7 cellular contexts compared by ENCODE assay signal in genomic region chr1:2750766-2751730, GRCh38. TPM values are rescaled to one million over a fixed set of nuclear protein-coding genes. Genes with fewer than 3 reads are reported as not detected.
DNase-seq lines count a peak whose midpoint lies in the region; ATAC-seq and TF ChIP-seq lines count a peak whose summit lies in the region.
"Not testable (repeated sequence)": the region's sequence is repeated elsewhere in the genome, so short reads cannot be mapped to it uniquely, and the experiment has no call there.
"Had no signal": no experiment of that assay in that cellular context is flagged by ENCODE, and none has a peak within 500 bp of the region (broad histone marks: within the 10 kb centered on the region; RNA-seq: fewer than 3 reads in every experiment).

No MANE protein-coding gene starts in this region.

- intact Hi-C loops in cardiac septum (cut with DNase I); posterior vena cava (cut with DNase I); spleen (cut with DNase I; ENCODE audit: low total_unique reads): not testable (repeated sequence)

- H3K27me3 Mint-ChIP-seq in natural killer cell treated with Interleukin-12 subunit alpha and Interleukin-12 subunit beta and Interleukin-15 and Interleukin-18, amount 100 ng/mL, for 72 hours, result not testable (repeated sequence)

- H3K4me3 ChIP-seq in spleen, result not testable (repeated sequence)

- H3K36me3 ChIP-seq in spleen, result not testable (repeated sequence)

- H3K4me3 Mint-ChIP-seq in natural killer cell treated with Interleukin-12 subunit alpha and Interleukin-12 subunit beta and Interleukin-15 and Interleukin-18, amount 100 ng/mL, for 72 hours, result not testable (repeated sequence)

- not testable (repeated sequence) for H3K4me1 Mint-ChIP-seq in natural killer cell treated with Interleukin-12 subunit alpha and Interleukin-12 subunit beta and Interleukin-15 and Interleukin-18, amount 100 ng/mL, for 72 hours (ENCODE audit: low read depth in 2 of 2)

- not testable (repeated sequence) for H3K9me3 ChIP-seq in spleen

- peak; percentile 41 for DNase-seq in activated effector memory CD4-positive, alpha-beta T cell treated with anti-CD3 and anti-CD28 coated beads, Interleukin-2, amount 50 U/mL, for 16 hours
- DNase-seq in cardiac septum (ENCODE audit: low spot score), result peak; percentile 12
- DNase-seq in natural killer cell treated with Interleukin-12 subunit alpha and Interleukin-12 subunit beta and Interleukin-15 and Interleukin-18, amount 100 ng/mL, for 72 hours (ENCODE audit: low spot score), result peak; percentile 39
- DNase-seq in posterior vena cava (ENCODE audit: low spot score), result peak; percentile 81
- DNase-seq in spleen, result peak; percentile 10
- DNase-seq in ureter (ENCODE audit: low spot score), result peak; percentile 40

- H3K36me3 Mint-ChIP-seq in natural killer cell treated with Interleukin-12 subunit alpha and Interleukin-12 subunit beta and Interleukin-15 and Interleukin-18, amount 100 ng/mL, for 72 hours, result not testable (repeated sequence)

- ATAC-seq in natural killer cell treated with Interleukin-12 subunit alpha and Interleukin-12 subunit beta and Interleukin-15 and Interleukin-18, amount 100 ng/mL, for 72 hours, result not testable (repeated sequence)

- not testable (repeated sequence) for TF ChIP-seq CTCF in spleen (IDR thresholded peaks at IDR 0.05 in 8 of 11, conservative IDR thresholded peaks at IDR 0.05 in 3 of 11)

- H3K9me3 Mint-ChIP-seq in natural killer cell treated with Interleukin-12 subunit alpha and Interleukin-12 subunit beta and Interleukin-15 and Interleukin-18, amount 100 ng/mL, for 72 hours, result not testable (repeated sequence)

- H3K4me1 ChIP-seq in spleen, result not testable (repeated sequence)

- not testable (repeated sequence) for H3K27ac Mint-ChIP-seq in natural killer cell treated with Interleukin-12 subunit alpha and Interleukin-12 subunit beta and Interleukin-15 and Interleukin-18, amount 100 ng/mL, for 72 hours

- peaks cover 0 to 26% (median 0%) of the 10 kb centered on the region in 7 donors for H3K27me3 ChIP-seq in spleen (replicated peaks in 1 of 7)

- not testable (repeated sequence) for H3K27ac ChIP-seq in spleen

- TF ChIP-seq POLR2A in spleen (IDR thresholded peaks at IDR 0.05), result not testable (repeated sequence)

- WGBS in spleen, 5 donors, result 33 to 51% (median 47%) methylated on average over 3 to 27 of the region's 27 CpGs

RNA-seq across cellular contexts. Expression of gene TTC34, which starts 50.4 kb away (rescaled TPM):
- 0.35 TPM for total RNA-seq in cardiac septum
- total RNA-seq in natural killer cell treated with Interleukin-12 subunit alpha and Interleukin-12 subunit beta and Interleukin-15 and Interleukin-18, amount 100 ng/mL, for 72 hours, result under 1 TPM; 0.40 to 0.56 TPM
- under 1 TPM; 0.24 to 0.46 TPM for total RNA-seq in posterior vena cava
- 1 to 10 TPM in 6 of 7 donors, under 1 TPM in 1; 0.64 to 2.8 (median 1.8) TPM for total RNA-seq in spleen
- polyA plus RNA-seq in spleen, result under 1 TPM; 0.09 to 0.51 (median 0.13) TPM
- 3.0 TPM for total RNA-seq in ureter
- total RNA-seq: Daoy had no signal

Comparison
In these comparisons a context has a peak if more than half of its experiments do, and no peak if none do; other contexts are left out.
1. DNase-seq: peak in every context shown above with its lines; median percentile 81 in posterior vena cava; 41 in activated effector memory CD4-positive, alpha-beta T cell treated with anti-CD3 and anti-CD28 coated beads, Interleukin-2, amount 50 U/mL, for 16 hours; 40 in ureter; 39 in natural killer cell treated with Interleukin-12 subunit alpha and Interleukin-12 subunit beta and Interleukin-15 and Interleukin-18, amount 100 ng/mL, for 72 hours; 12 in cardiac septum; 10 in spleen.